In genomic region chr9:5436441-5436840, GRCh38 we compare ENCODE assay signal across 10 cellular contexts. TPM values are rescaled to one million over a fixed set of nuclear protein-coding genes. Genes with fewer than 3 reads are reported as not detected.
A peak's percentile ranks its signal among the peaks of the same experiment; 100 is the strongest.
DNase-seq lines count a peak whose midpoint lies in the region; ATAC-seq and TF ChIP-seq lines count a peak whose summit lies in the region.
"Had no signal": no experiment of that assay in that cellular context is flagged by ENCODE, and none has a peak within 500 bp of the region (broad histone marks: within the 10 kb centered on the region; RNA-seq: fewer than 3 reads in every experiment).

No MANE protein-coding gene starts in this region.

- DNase-seq in HAP-1 (ENCODE audit: low spot score in 2 of 2), result no peak
- no peak for DNase-seq in activated naive CD8-positive, alpha-beta T cell treated with anti-CD3 and anti-CD28 coated beads, Interleukin-2, amount 10 ng/mL, durations not matched to agents 7 days and 5 days
- no peak for DNase-seq in lower lobe of right lung
- DNase-seq in H4 (ENCODE audit: low spot score), result no peak
- DNase-seq in anterior cingulate cortex (lab: John Stamatoyannopoulos, UW), result no peak
- DNase-seq: NCI-H524, nucleus accumbens had no signal

- no peak for ATAC-seq in activated naive CD8-positive, alpha-beta T cell treated with anti-CD3 and anti-CD28 coated beads, Interleukin-2, amount 10 ng/mL, durations not matched to agents 7 days and 5 days (ENCODE audit: low read depth)
- no peak for ATAC-seq in lower lobe of right lung
- no peak for ATAC-seq in GM21381 (IDR thresholded peaks at IDR 0.05; ENCODE audit: unreplicated experiment)
- ATAC-seq in GM21528 (IDR thresholded peaks at IDR 0.05; ENCODE audit: low FRiP score, unreplicated experiment), result no peak

- H3K4me3 ChIP-seq in HAP-1, result peak overlapping the region; percentile 72; the same call in 1 of the 2 replicates
- peak overlapping the region; percentile 70 for H3K4me3 ChIP-seq in lower lobe of right lung

- POLR2A ChIA-PET in activated naive CD8-positive, alpha-beta T cell treated with anti-CD3 and anti-CD28 coated beads, Interleukin-2, amount 10 ng/mL, durations not matched to agents 7 days and 5 days (lab: Charles Lee), result interaction anchor here (2.0 kb wide), 1 partner anchor 11 kb away, joined by 6 read pairs; no protein-coding TSS in a partner anchor

- no peaks in the 10 kb centered on the region for H3K27me3 Mint-ChIP-seq in activated naive CD8-positive, alpha-beta T cell treated with anti-CD3 and anti-CD28 coated beads, Interleukin-2, amount 10 ng/mL, durations not matched to agents 7 days and 5 days

- H3K27ac ChIP-seq in 22Rv1 (peak overlapping the region; percentile 90), lower lobe of right lung (peak overlapping the region; percentile 96)

- in situ Hi-C loops in HAP-1 (cut with MboI; ENCODE audit: low sequenced_read_pairs), result loop anchor here (25.0 kb wide), 1 partner anchor 674 kb away; no protein-coding TSS in a partner anchor

- H3K36me3 ChIP-seq in HAP-1 (replicated peaks), result peaks cover 13% of the 10 kb centered on the region
- H3K36me3 ChIP-seq in lower lobe of right lung, result peaks cover 6% of the 10 kb centered on the region

- H3K4me1 Mint-ChIP-seq in activated naive CD8-positive, alpha-beta T cell treated with anti-CD3 and anti-CD28 coated beads, Interleukin-2, amount 10 ng/mL, durations not matched to agents 7 days and 5 days, result peaks cover 20% of the 10 kb centered on the region

- H3K9me3 Mint-ChIP-seq in activated naive CD8-positive, alpha-beta T cell treated with anti-CD3 and anti-CD28 coated beads, Interleukin-2, amount 10 ng/mL, durations not matched to agents 7 days and 5 days, result peaks cover 2% of the 10 kb centered on the region

- H3K27ac Mint-ChIP-seq in activated naive CD8-positive, alpha-beta T cell treated with anti-CD3 and anti-CD28 coated beads, Interleukin-2, amount 10 ng/mL, durations not matched to agents 7 days and 5 days, result peak overlapping the region; percentile 93

- H3K4me3 Mint-ChIP-seq in activated naive CD8-positive, alpha-beta T cell treated with anti-CD3 and anti-CD28 coated beads, Interleukin-2, amount 10 ng/mL, durations not matched to agents 7 days and 5 days, result peak overlapping the region; percentile 94

- H3K36me3 Mint-ChIP-seq in activated naive CD8-positive, alpha-beta T cell treated with anti-CD3 and anti-CD28 coated beads, Interleukin-2, amount 10 ng/mL, durations not matched to agents 7 days and 5 days, result peaks cover 34% of the 10 kb centered on the region

- H3K4me1 ChIP-seq in HAP-1, result peaks cover 9% of the 10 kb centered on the region
- peaks cover 24% of the 10 kb centered on the region for H3K4me1 ChIP-seq in lower lobe of right lung

- H3K9me3 ChIP-seq in HAP-1 (no peaks in the 10 kb centered on the region), lower lobe of right lung (no peaks in the 10 kb centered on the region)

- H3K27me3 ChIP-seq in HAP-1 (ENCODE audit: low read depth) (no peaks in the 10 kb centered on the region), lower lobe of right lung (ENCODE audit: low read depth) (no peaks in the 10 kb centered on the region)

- intact Hi-C loops in lower lobe of right lung (cut with DNase I), result no loop called here

- no peak for TF ChIP-seq CTCF in 22Rv1 (IDR thresholded peaks at IDR 0.05)
- TF ChIP-seq CTCF in lower lobe of right lung (IDR thresholded peaks at IDR 0.05), result no peak

RNA-seq across cellular contexts. Expression of gene PLGRKT, which starts 1.3 kb away (rescaled TPM):
- 10 to 100 TPM; 25.5 to 27.0 TPM for total RNA-seq in activated naive CD8-positive, alpha-beta T cell treated with anti-CD3 and anti-CD28 coated beads, Interleukin-2, amount 10 ng/mL, durations not matched to agents 7 days and 5 days
- 15.9 TPM for total RNA-seq in lower lobe of right lung
- 19.5 and 19.7 TPM in 2 replicates for total RNA-seq in H4 (2014; rRNA removed; shearing (Covaris generic))

RNA-seq across cellular contexts. Expression of gene CD274, which starts 13.9 kb away (rescaled TPM):
- 1 to 10 TPM; 6.8 to 9.8 TPM for total RNA-seq in activated naive CD8-positive, alpha-beta T cell treated with anti-CD3 and anti-CD28 coated beads, Interleukin-2, amount 10 ng/mL, durations not matched to agents 7 days and 5 days
- total RNA-seq in lower lobe of right lung, result 16.5 TPM
- total RNA-seq in H4 (2014; rRNA removed; shearing (Covaris generic)), result 0.95 and 1.1 TPM in 2 replicates
